Comparison of ENCODE assay signal across 40 cellular contexts in genomic region chr12:26608273-26608672, GRCh38.
"Had no signal": no experiment of that assay in that cellular context is flagged by ENCODE, and none has a peak within 500 bp of the region (broad histone marks: within the 10 kb centered on the region; RNA-seq: fewer than 3 reads in every experiment).

No MANE protein-coding gene starts in this region.

- DNase-seq: activated effector memory CD4-positive, alpha-beta T cell treated with anti-CD3 and anti-CD28 coated beads, Interleukin-2, amount 50 U/mL, for 16 hours; activated effector memory CD4-positive, alpha-beta T cell treated with Interleukin-2 at 50 U/mL for 16 hours; activated gamma-delta T cell; activated gamma-delta T cell treated with Interleukin-2 at 50 U/mL for 16 hours; activated naive CD4-positive, alpha-beta T cell; activated naive CD4-positive, alpha-beta T cell treated with anti-CD3 and anti-CD28 coated beads for 36 hours; activated naive CD4-positive, alpha-beta T cell treated with anti-CD3 and anti-CD28 coated beads, Interleukin-2, amount 10 ng/mL, durations not matched to agents 7 days and 5 days; activated naive CD4-positive, alpha-beta T cell treated with anti-CD3 and anti-CD28 coated beads, Interleukin-2, amount 50 U/mL, for 16 hours; activated naive CD4-positive, alpha-beta T cell treated with Interleukin-2 at 50 U/mL for 16 hours; activated naive CD8-positive, alpha-beta T cell treated with anti-CD3 and anti-CD28 coated beads for 36 hours; activated naive CD8-positive, alpha-beta T cell treated with anti-CD3 and anti-CD28 coated beads, Interleukin-2, amount 10 ng/mL, durations not matched to agents 7 days and 5 days; activated naive CD8-positive, alpha-beta T cell treated with anti-CD3 and anti-CD28 coated beads, Interleukin-2, amount 50 U/mL, for 24 hours; activated T-cell treated with anti-CD3 and anti-CD28 coated beads for 4 hours; activated T-cell treated with anti-CD3 and anti-CD28 coated beads, Interleukin-2, amount 50 U/mL, for 1 hour; activated T-cell treated with anti-CD3 and anti-CD28 coated beads, Interleukin-2, amount 50 U/mL, for 24 hours; activated T-cell treated with anti-CD3 and anti-CD28 coated beads, Interleukin-2, amount 50 U/mL, for 4 hours; activated T-cell treated with anti-CD3 and anti-CD28 coated beads, Interleukin-2, amount 50 U/mL, for 48 hours; activated T-cell treated with anti-CD3 and anti-CD28 coated beads, Interleukin-2, amount 50 U/mL, for 72 hours; adrenal gland; amygdala; anterior cingulate cortex; aorta; body of pancreas; brain microvascular endothelial cell; caudate nucleus; central memory CD4-positive, alpha-beta T cell; cerebellar nuclear complex had no signal

- H3K4me3 ChIP-seq: adrenal gland, ascending aorta, body of pancreas, breast epithelium, cardiac muscle cell had no signal

- H3K27ac Mint-ChIP-seq: activated naive CD4-positive, alpha-beta T cell treated with anti-CD3 and anti-CD28 coated beads for 36 hours; activated naive CD4-positive, alpha-beta T cell treated with anti-CD3 and anti-CD28 coated beads, Interleukin-2, amount 10 ng/mL, durations not matched to agents 7 days and 5 days; activated naive CD4-positive, alpha-beta T cell treated with anti-CD3 and anti-CD28 coated beads, Interleukin-2, amount 50 U/mL, for 24 hours; activated naive CD8-positive, alpha-beta T cell; activated naive CD8-positive, alpha-beta T cell treated with anti-CD3 and anti-CD28 coated beads for 36 hours; activated naive CD8-positive, alpha-beta T cell treated with anti-CD3 and anti-CD28 coated beads, Interleukin-2, amount 10 ng/mL, durations not matched to agents 7 days and 5 days; activated naive CD8-positive, alpha-beta T cell treated with anti-CD3 and anti-CD28 coated beads, Interleukin-2, amount 50 U/mL, for 24 hours; activated T-cell treated with anti-CD3 and anti-CD28 coated beads, Interleukin-2, amount 50 U/mL, for 24 hours; activated T-cell treated with anti-CD3 and anti-CD28 coated beads, Interleukin-2, amount 50 U/mL, for 72 hours; activated T-helper 1 cell treated with anti-CD3 and anti-CD28 coated beads, Interleukin-12 subunit alpha, Interleukin-12 subunit beta, Interleukin-2, Interleukin-4 antibody, amounts not matched to agents 30 ng/mL and 10 ng/mL and 1 ng/mL, durations not matched to agents 14 hours and 24 hours and 36 hours; activated T-helper 17 cell treated with anti-CD3 and anti-CD28 coated beads, Interleukin-2, amount 50 U/mL, for 72 hours; activated T-helper 2 cell treated with anti-CD3 and anti-CD28 coated beads, Interferon-gamma antibody, Interleukin-2, Interleukin-4, amounts not matched to agents 10 μg/mL and 5 μg/mL and 100 μg/mL, durations not matched to agents 14 hours and 24 hours and 36 hours had no signal

- H3K27ac ChIP-seq: adrenal gland, ascending aorta, body of pancreas, brain microvascular endothelial cell, breast epithelium, cardiac muscle cell had no signal

- H3K9me3 ChIP-seq: adrenal gland, ascending aorta, body of pancreas, breast epithelium had no signal

- FAIRE-seq: astrocyte, bronchial epithelial cell had no signal

- H3K36me3 Mint-ChIP-seq: activated naive CD4-positive, alpha-beta T cell treated with anti-CD3 and anti-CD28 coated beads, Interleukin-2, amount 10 ng/mL, durations not matched to agents 7 days and 5 days; activated naive CD4-positive, alpha-beta T cell treated with anti-CD3 and anti-CD28 coated beads, Interleukin-2, amount 50 U/mL, for 72 hours; activated naive CD8-positive, alpha-beta T cell treated with anti-CD3 and anti-CD28 coated beads, Interleukin-2, amount 10 ng/mL, durations not matched to agents 7 days and 5 days; brain had no signal

- H3K9me3 Mint-ChIP-seq: activated naive CD4-positive, alpha-beta T cell treated with anti-CD3 and anti-CD28 coated beads for 36 hours; activated naive CD4-positive, alpha-beta T cell treated with anti-CD3 and anti-CD28 coated beads, Interleukin-2, amount 10 ng/mL, durations not matched to agents 7 days and 5 days; activated naive CD4-positive, alpha-beta T cell treated with anti-CD3 and anti-CD28 coated beads, Interleukin-2, amount 50 U/mL, for 24 hours; activated naive CD4-positive, alpha-beta T cell treated with anti-CD3 and anti-CD28 coated beads, Interleukin-2, amount 50 U/mL, for 72 hours; activated naive CD8-positive, alpha-beta T cell treated with anti-CD3 and anti-CD28 coated beads for 36 hours; activated naive CD8-positive, alpha-beta T cell treated with anti-CD3 and anti-CD28 coated beads, Interleukin-2, amount 10 ng/mL, durations not matched to agents 7 days and 5 days; activated naive CD8-positive, alpha-beta T cell treated with anti-CD3 and anti-CD28 coated beads, Interleukin-2, amount 50 U/mL, for 24 hours; activated T-cell treated with anti-CD3 and anti-CD28 coated beads, Interleukin-2, amount 50 U/mL, for 24 hours; activated T-cell treated with anti-CD3 and anti-CD28 coated beads, Interleukin-2, amount 50 U/mL, for 4 hours; activated T-cell treated with anti-CD3 and anti-CD28 coated beads, Interleukin-2, amount 50 U/mL, for 72 hours; activated T-helper 1 cell treated with anti-CD3 and anti-CD28 coated beads, Interleukin-12 subunit alpha, Interleukin-12 subunit beta, Interleukin-2, Interleukin-4 antibody, amounts not matched to agents 30 ng/mL and 10 ng/mL and 1 ng/mL, durations not matched to agents 14 hours and 24 hours and 36 hours; activated T-helper 17 cell treated with anti-CD3 and anti-CD28 coated beads, Interleukin-2, amount 50 U/mL, for 72 hours; activated T-helper 2 cell treated with anti-CD3 and anti-CD28 coated beads, Interferon-gamma antibody, Interleukin-2, Interleukin-4, amounts not matched to agents 10 μg/mL and 5 μg/mL and 100 μg/mL, durations not matched to agents 14 hours and 24 hours and 36 hours; brain; central memory CD8-positive, alpha-beta T cell had no signal

- ATAC-seq: activated naive CD4-positive, alpha-beta T cell treated with anti-CD3 and anti-CD28 coated beads, Interleukin-2, amount 50 U/mL, for 72 hours; activated naive CD8-positive, alpha-beta T cell treated with anti-CD3 and anti-CD28 coated beads, Interleukin-2, amount 50 U/mL, for 24 hours; activated T-cell treated with anti-CD3 and anti-CD28 coated beads, Interleukin-2, amount 50 U/mL, for 4 hours; activated T-cell treated with anti-CD3 and anti-CD28 coated beads, Interleukin-2, amount 50 U/mL, for 72 hours; activated T-helper 17 cell treated with anti-CD3 and anti-CD28 coated beads, Interleukin-2, amount 50 U/mL, for 72 hours; body of pancreas had no signal

- H3K36me3 ChIP-seq: adrenal gland, ascending aorta, brain microvascular endothelial cell, breast epithelium, cardiac muscle cell had no signal

- H3K4me1 Mint-ChIP-seq: activated naive CD4-positive, alpha-beta T cell treated with anti-CD3 and anti-CD28 coated beads, Interleukin-2, amount 10 ng/mL, durations not matched to agents 7 days and 5 days; activated naive CD4-positive, alpha-beta T cell treated with anti-CD3 and anti-CD28 coated beads, Interleukin-2, amount 50 U/mL, for 24 hours; activated naive CD8-positive, alpha-beta T cell treated with anti-CD3 and anti-CD28 coated beads for 36 hours; activated naive CD8-positive, alpha-beta T cell treated with anti-CD3 and anti-CD28 coated beads, Interleukin-2, amount 10 ng/mL, durations not matched to agents 7 days and 5 days; activated naive CD8-positive, alpha-beta T cell treated with anti-CD3 and anti-CD28 coated beads, Interleukin-2, amount 50 U/mL, for 24 hours; activated T-helper 17 cell treated with anti-CD3 and anti-CD28 coated beads, Interleukin-2, amount 50 U/mL, for 72 hours; central memory CD8-positive, alpha-beta T cell had no signal

- H3K4me3 Mint-ChIP-seq: activated naive CD4-positive, alpha-beta T cell treated with anti-CD3 and anti-CD28 coated beads for 36 hours; activated naive CD4-positive, alpha-beta T cell treated with anti-CD3 and anti-CD28 coated beads, Interleukin-2, amount 10 ng/mL, durations not matched to agents 7 days and 5 days; activated naive CD4-positive, alpha-beta T cell treated with anti-CD3 and anti-CD28 coated beads, Interleukin-2, amount 50 U/mL, for 24 hours; activated naive CD8-positive, alpha-beta T cell; activated naive CD8-positive, alpha-beta T cell treated with anti-CD3 and anti-CD28 coated beads for 36 hours; activated naive CD8-positive, alpha-beta T cell treated with anti-CD3 and anti-CD28 coated beads, Interleukin-2, amount 10 ng/mL, durations not matched to agents 7 days and 5 days; activated naive CD8-positive, alpha-beta T cell treated with anti-CD3 and anti-CD28 coated beads, Interleukin-2, amount 50 U/mL, for 24 hours; activated T-cell treated with anti-CD3 and anti-CD28 coated beads, Interleukin-2, amount 50 U/mL, for 24 hours; activated T-cell treated with anti-CD3 and anti-CD28 coated beads, Interleukin-2, amount 50 U/mL, for 4 hours; activated T-cell treated with anti-CD3 and anti-CD28 coated beads, Interleukin-2, amount 50 U/mL, for 72 hours; activated T-helper 1 cell treated with anti-CD3 and anti-CD28 coated beads, Interleukin-12 subunit alpha, Interleukin-12 subunit beta, Interleukin-2, Interleukin-4 antibody, amounts not matched to agents 30 ng/mL and 10 ng/mL and 1 ng/mL, durations not matched to agents 14 hours and 24 hours and 36 hours; activated T-helper 17 cell treated with anti-CD3 and anti-CD28 coated beads, Interleukin-2, amount 50 U/mL, for 72 hours; brain; central memory CD8-positive, alpha-beta T cell had no signal

- H3K27me3 ChIP-seq: adrenal gland, ascending aorta, body of pancreas, brain microvascular endothelial cell, breast epithelium, cardiac muscle cell had no signal

- H3K4me1 ChIP-seq: adrenal gland, ascending aorta, body of pancreas, breast epithelium had no signal

- H3K27me3 Mint-ChIP-seq: activated naive CD4-positive, alpha-beta T cell treated with anti-CD3 and anti-CD28 coated beads, Interleukin-2, amount 10 ng/mL, durations not matched to agents 7 days and 5 days; activated naive CD4-positive, alpha-beta T cell treated with anti-CD3 and anti-CD28 coated beads, Interleukin-2, amount 50 U/mL, for 24 hours; activated naive CD8-positive, alpha-beta T cell; activated naive CD8-positive, alpha-beta T cell treated with anti-CD3 and anti-CD28 coated beads for 36 hours; activated naive CD8-positive, alpha-beta T cell treated with anti-CD3 and anti-CD28 coated beads, Interleukin-2, amount 10 ng/mL, durations not matched to agents 7 days and 5 days; activated naive CD8-positive, alpha-beta T cell treated with anti-CD3 and anti-CD28 coated beads, Interleukin-2, amount 50 U/mL, for 24 hours; activated T-cell treated with anti-CD3 and anti-CD28 coated beads, Interleukin-2, amount 50 U/mL, for 24 hours; activated T-helper 17 cell treated with anti-CD3 and anti-CD28 coated beads, Interleukin-2, amount 50 U/mL, for 72 hours; brain; central memory CD8-positive, alpha-beta T cell had no signal
